In the genomic region with DNA sequence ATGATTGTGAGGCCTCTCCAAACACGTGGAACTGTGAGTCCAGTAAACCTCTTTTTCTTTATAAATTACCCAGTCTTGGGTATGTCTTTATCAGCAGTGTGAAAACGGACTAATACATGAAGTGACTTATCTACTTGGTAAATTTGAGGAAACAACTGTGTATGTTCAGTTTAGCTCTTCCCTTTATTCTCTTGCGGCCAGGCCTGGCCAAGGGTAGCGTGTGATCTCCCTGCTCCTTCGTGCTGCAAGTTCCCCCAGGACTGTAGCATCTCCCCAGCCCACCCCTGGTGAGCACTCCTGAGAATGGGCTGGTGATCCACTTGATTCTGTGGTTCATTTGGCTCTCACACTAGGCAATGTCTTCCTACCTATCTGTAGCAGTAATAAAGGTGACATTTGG, we compare ENCODE assay signal across 33 cellular contexts. TPM values are rescaled to one million over a fixed set of nuclear protein-coding genes. Genes with fewer than 3 reads are reported as not detected.
A peak's percentile ranks its signal among the peaks of the same experiment; 100 is the strongest.
DNase-seq lines count a peak whose midpoint lies in the region; ATAC-seq, FAIRE-seq and TF ChIP-seq lines count a peak whose summit lies in the region.
"Had no signal": no experiment of that assay in that cellular context is flagged by ENCODE, and none has a peak within 500 bp of the region (broad histone marks: within the 10 kb centered on the region; RNA-seq: fewer than 3 reads in every experiment).

No MANE protein-coding gene starts in this region.

- WGBS in K562 (ENCODE audit: insufficient coverage, low coverage, missing lambda C conversion rate), result 55% methylated on average over 5 of the region's 5 CpGs

- POLR2A ChIA-PET in K562 (lab: Yijun Ruan, JAX), result no interaction called here

- H3K4me1 Mint-ChIP-seq in activated naive CD4-positive, alpha-beta T cell treated with anti-CD3 and anti-CD28 coated beads, Interleukin-2, amount 50 U/mL, for 24 hours, result peaks cover 78% of the 10 kb centered on the region
- H3K4me1 Mint-ChIP-seq in T-helper 17 cell, result peaks cover 28% of the 10 kb centered on the region
- H3K4me1 Mint-ChIP-seq in stimulated activated naive B cell treated with anti-CD40 and anti-IgM and Interleukin-4, amounts not matched to agents 10 μg/mL and 1 μg/mL and 100 μg/mL, for 72 hours, result peaks cover 22 to 54% of the 10 kb centered on the region in 2 donors

- peaks cover 2% of the 10 kb centered on the region for H3K36me3 Mint-ChIP-seq in activated naive CD4-positive, alpha-beta T cell treated with anti-CD3 and anti-CD28 coated beads, Interleukin-2, amount 50 U/mL, for 24 hours
- H3K36me3 Mint-ChIP-seq in activated naive CD4-positive, alpha-beta T cell treated with anti-CD3 and anti-CD28 coated beads, Interleukin-2, amount 50 U/mL, for 72 hours, result peaks cover 13 to 47% of the 10 kb centered on the region in 2 donors
- H3K36me3 Mint-ChIP-seq in T-helper 17 cell (ENCODE audit: low read depth), result no peaks in the 10 kb centered on the region
- H3K36me3 Mint-ChIP-seq in stimulated activated naive B cell treated with anti-CD40 and anti-IgM and Interleukin-4, amounts not matched to agents 10 μg/mL and 1 μg/mL and 100 μg/mL, for 72 hours, result peaks cover 0 to 5% of the 10 kb centered on the region in 2 donors

- no peak overlapping the region for H3K9ac ChIP-seq in K562 (ENCODE audit: insufficient read depth in 1 of 2, low read depth in 2 of 2, low read length in 2 of 2)
- H3K9ac ChIP-seq: BLaER1 treated with 17β-estradiol and CSF1 and Interleukin-3, amounts not matched to agents 10 nM and 100 nM; KMS-11 had no signal

- H3K27me3 ChIP-seq in K562 (ENCODE audit: control insufficient read depth in 2 of 2, insufficient read depth in 2 of 2, low read length in 2 of 2), result no peaks in the 10 kb centered on the region
- H3K27me3 ChIP-seq in effector memory CD4-positive, alpha-beta T cell (replicated peaks; ENCODE audit: control insufficient read depth, insufficient read depth, low read length, poor library complexity, severe bottlenecking), result no peaks in the 10 kb centered on the region
- H3K27me3 ChIP-seq: BLaER1 treated with 17β-estradiol and CSF1 and Interleukin-3, amounts not matched to agents 10 nM and 100 nM; heart left ventricle; SJSA1; spleen; thyroid gland had no signal

- no peak for FAIRE-seq in K562 (lab: Jason Lieb, UNC)
- FAIRE-seq: D721Med, RCC 7860 had no signal

- H3K9me3 ChIP-seq in T-helper 17 cell (ENCODE audit: control insufficient read depth, low read length, poor library complexity, severe bottlenecking) (no peaks in the 10 kb centered on the region), K562 (replicated peaks; ENCODE audit: control insufficient read depth, insufficient read depth, low read depth, low read length) (no peaks in the 10 kb centered on the region)
- H3K9me3 ChIP-seq in effector memory CD4-positive, alpha-beta T cell (ENCODE audit: control insufficient read depth, low read length), result no peaks in the 10 kb centered on the region
- H3K9me3 ChIP-seq: heart left ventricle, SJSA1, spleen, thyroid gland had no signal

- no peak overlapping the region for H3K4me2 ChIP-seq in K562 (ENCODE audit: insufficient read depth, low read length)
- H3K4me2 ChIP-seq: BLaER1 treated with 17β-estradiol and CSF1 and Interleukin-3, amounts not matched to agents 10 nM and 100 nM; KMS-11 had no signal

- no peak for TF ChIP-seq RAD21 in K562 (CRISPR knock-in tag; conservative IDR thresholded peaks at IDR 0.05 in 1 of 2, IDR thresholded peaks at IDR 0.05 in 1 of 2)

- H3K27ac ChIP-seq in K562 (ENCODE audit: extremely low read depth, low read depth, low read length), result no peak overlapping the region
- H3K27ac ChIP-seq in effector memory CD4-positive, alpha-beta T cell (ENCODE audit: insufficient read depth, low read length, poor library complexity, severe bottlenecking), result no peak overlapping the region
- H3K27ac ChIP-seq: BLaER1 treated with 17β-estradiol and CSF1 and Interleukin-3, amounts not matched to agents 10 nM and 100 nM; dorsolateral prefrontal cortex; epithelial cell of prostate; heart left ventricle; KMS-11; SJSA1; spleen; thyroid gland had no signal

- no peaks in the 10 kb centered on the region for H3K9me1 ChIP-seq in K562 (ENCODE audit: control insufficient read depth, insufficient read depth, low read length)

- peak overlapping the region; percentile 61 for H2AFZ ChIP-seq in K562 (ENCODE audit: low read depth, low read length)

- no peak overlapping the region for H3K4me3 Mint-ChIP-seq in activated naive CD4-positive, alpha-beta T cell treated with anti-CD3 and anti-CD28 coated beads, Interleukin-2, amount 50 U/mL, for 24 hours
- no peak overlapping the region for H3K4me3 Mint-ChIP-seq in T-helper 17 cell
- H3K4me3 Mint-ChIP-seq in stimulated activated naive B cell treated with anti-CD40 and anti-IgM and Interleukin-4, amounts not matched to agents 10 μg/mL and 1 μg/mL and 100 μg/mL, for 72 hours, result no peak overlapping the region
- H3K4me3 Mint-ChIP-seq: activated CD4-positive, alpha-beta T cell treated with anti-CD3 and anti-CD28 coated beads, Interleukin-2, amount 10 ng/mL, durations not matched to agents 7 days and 5 days; activated naive CD4-positive, alpha-beta T cell treated with anti-CD3 and anti-CD28 coated beads, Interleukin-2, amount 10 ng/mL, durations not matched to agents 7 days and 5 days had no signal

- peak overlapping the region; percentile 92 for H3K27ac Mint-ChIP-seq in activated naive CD4-positive, alpha-beta T cell treated with anti-CD3 and anti-CD28 coated beads, Interleukin-2, amount 50 U/mL, for 24 hours
- peak overlapping the region in 1 of 2 donors; percentile 97 for H3K27ac Mint-ChIP-seq in activated naive CD4-positive, alpha-beta T cell treated with anti-CD3 and anti-CD28 coated beads, Interleukin-2, amount 50 U/mL, for 72 hours
- peak overlapping the region; percentile 98 for H3K27ac Mint-ChIP-seq in T-helper 17 cell
- peak overlapping the region; percentile 37 for H3K27ac Mint-ChIP-seq in stimulated activated naive B cell treated with anti-CD40 and anti-IgM and Interleukin-4, amounts not matched to agents 10 μg/mL and 1 μg/mL and 100 μg/mL, for 72 hours

- in situ Hi-C loops in K562 (cut with MboI), result no loop called here

- H3K4me3 ChIP-seq in K562, result no peak overlapping the region
- H3K4me3 ChIP-seq in effector memory CD4-positive, alpha-beta T cell (ENCODE audit: insufficient read depth, low read depth, low read length, poor library complexity, severe bottlenecking), result no peak overlapping the region
- H3K4me3 ChIP-seq: BLaER1 treated with 17β-estradiol and CSF1 and Interleukin-3, amounts not matched to agents 10 nM and 100 nM; dorsolateral prefrontal cortex; heart left ventricle; SJSA1; spleen; thyroid gland had no signal

- no peaks in the 10 kb centered on the region for H3K27me3 Mint-ChIP-seq in activated naive CD4-positive, alpha-beta T cell treated with anti-CD3 and anti-CD28 coated beads, Interleukin-2, amount 50 U/mL, for 24 hours
- H3K27me3 Mint-ChIP-seq in T-helper 17 cell, result no peaks in the 10 kb centered on the region
- H3K27me3 Mint-ChIP-seq in stimulated activated naive B cell treated with anti-CD40 and anti-IgM and Interleukin-4, amounts not matched to agents 10 μg/mL and 1 μg/mL and 100 μg/mL, for 72 hours, result no peaks in the 10 kb centered on the region
- H3K27me3 Mint-ChIP-seq: activated CD4-positive, alpha-beta T cell treated with anti-CD3 and anti-CD28 coated beads, Interleukin-2, amount 10 ng/mL, durations not matched to agents 7 days and 5 days; activated naive CD4-positive, alpha-beta T cell treated with anti-CD3 and anti-CD28 coated beads, Interleukin-2, amount 10 ng/mL, durations not matched to agents 7 days and 5 days had no signal

- CTCF ChIA-PET in K562 (lab: Yijun Ruan, JAX; ENCODE audit: low intra/inter-chr PET ratio), result no interaction called here

- no peak for TF ChIP-seq POLR2A in K562 (conservative IDR thresholded peaks at IDR 0.05)

- intact Hi-C loops in K562 (cut with micrococcal nuclease), result no loop called here

- no peaks in the 10 kb centered on the region for H3K79me2 ChIP-seq in K562 (ENCODE audit: control insufficient read depth, insufficient read depth, low read length)

- H3K9me3 Mint-ChIP-seq in activated naive CD4-positive, alpha-beta T cell treated with anti-CD3 and anti-CD28 coated beads, Interleukin-2, amount 50 U/mL, for 24 hours, result peaks cover 4% of the 10 kb centered on the region
- peaks cover 8 to 25% of the 10 kb centered on the region in 2 donors for H3K9me3 Mint-ChIP-seq in activated naive CD4-positive, alpha-beta T cell treated with anti-CD3 and anti-CD28 coated beads, Interleukin-2, amount 50 U/mL, for 72 hours
- H3K9me3 Mint-ChIP-seq in stimulated activated naive B cell treated with anti-CD40 and anti-IgM and Interleukin-4, amounts not matched to agents 10 μg/mL and 1 μg/mL and 100 μg/mL, for 72 hours, result peaks cover 7 to 9% of the 10 kb centered on the region in 2 donors

- BruUV-seq in K562 (replicated peaks; lab: Mats Ljungman, UMichigan), result no TSS peak

- no peaks in the 10 kb centered on the region; a peak in 1 of 5 replicates for H3K4me1 ChIP-seq in K562 (replicated peaks in 1 of 2; ENCODE audit: control insufficient read depth in 2 of 2, insufficient read depth in 2 of 2, low read length in 2 of 2)
- peaks cover 16% of the 10 kb centered on the region for H3K4me1 ChIP-seq in effector memory CD4-positive, alpha-beta T cell (ENCODE audit: control insufficient read depth, insufficient read depth, low read length, poor library complexity, severe bottlenecking)
- H3K4me1 ChIP-seq: heart left ventricle, thyroid gland had no signal

- H3K36me3 ChIP-seq in K562 (ENCODE audit: control insufficient read depth, insufficient read depth, low read length), result no peaks in the 10 kb centered on the region
- no peaks in the 10 kb centered on the region for H3K36me3 ChIP-seq in effector memory CD4-positive, alpha-beta T cell (ENCODE audit: control insufficient read depth, insufficient read depth, low read length)
- H3K36me3 ChIP-seq: BLaER1 treated with 17β-estradiol and CSF1 and Interleukin-3, amounts not matched to agents 10 nM and 100 nM; heart left ventricle; SJSA1; spleen; thyroid gland had no signal

- TF ChIP-seq CTCF in K562 (IDR thresholded peaks at IDR 0.05 in 2 of 3, conservative IDR thresholded peaks at IDR 0.05 in 1 of 3; ENCODE audit: insufficient read depth in 2 of 3, low read depth in 1 of 3, low read length in 3 of 3), result no peak

- H4K20me1 ChIP-seq in K562 (replicated peaks; ENCODE audit: control insufficient read depth, insufficient read depth, low read length), result no peaks in the 10 kb centered on the region
- H4K20me1 ChIP-seq: BLaER1 treated with 17β-estradiol and CSF1 and Interleukin-3, amounts not matched to agents 10 nM and 100 nM had no signal

- no peak for TF ChIP-seq EP300 in K562 (IDR thresholded peaks at IDR 0.05; ENCODE audit: low read length)

- no peak for ATAC-seq in activated naive CD4-positive, alpha-beta T cell treated with anti-CD3 and anti-CD28 coated beads, Interleukin-2, amount 50 U/mL, for 72 hours
- ATAC-seq in T-helper 17 cell (no peak), K562 (no peak)
- no peak for ATAC-seq in stimulated activated naive B cell treated with anti-CD40 and anti-IgM and Interleukin-4, amounts not matched to agents 10 μg/mL and 1 μg/mL and 100 μg/mL, for 72 hours (replicated peaks)
- ATAC-seq: heart left ventricle, left cardiac atrium had no signal

- no peak for DNase-seq in activated naive CD4-positive, alpha-beta T cell treated with anti-CD3 and anti-CD28 coated beads, Interleukin-2, amount 50 U/mL, for 72 hours (ENCODE audit: low spot score in 2 of 2)
- DNase-seq in T-helper 17 cell, result no peak
- DNase-seq in K562 (ENCODE audit: extremely low read depth in 1 of 4, low spot score in 3 of 4), result no peak
- no peak for DNase-seq in stimulated activated naive B cell treated with anti-CD40 and anti-IgM and Interleukin-4, amounts not matched to agents 10 μg/mL and 1 μg/mL and 100 μg/mL, for 72 hours
- no peak for DNase-seq in effector memory CD4-positive, alpha-beta T cell
- DNase-seq in activated effector memory CD4-positive, alpha-beta T cell treated with anti-CD3 and anti-CD28 coated beads, Interleukin-2, amount 50 U/mL, for 16 hours, result no peak
- DNase-seq in NCI-H2107 treated with DMSO at 0.1 percent for 48 hours (lab: John Stamatoyannopoulos, UW; ENCODE audit: unreplicated experiment), result no peak
- DNase-seq: ACHN; activated CD4-positive, alpha-beta T cell treated with anti-CD3 and anti-CD28 coated beads, Interleukin-2, amount 10 ng/mL, durations not matched to agents 7 days and 5 days; activated naive CD4-positive, alpha-beta T cell treated with anti-CD3 and anti-CD28 coated beads, Interleukin-2, amount 10 ng/mL, durations not matched to agents 7 days and 5 days; cerebellar nuclear complex; dorsolateral prefrontal cortex; EL; foreskin fibroblast; H7; heart left ventricle; left cardiac atrium; mammary epithelial cell; NCI-H1436 treated with DMSO at 0.1 percent for 48 hours; NCI-H526 treated with DMSO at 0.1 percent for 48 hours; spleen; stimulated activated CD4-positive, alpha-beta T cell treated with anti-CD3 and anti-CD28 coated beads, Interleukin-4, amount 100 ng/mL, for 1 hour; stimulated activated naive CD4-positive, alpha-beta T cell treated with Interleukin-2 at 50 U/mL for 16 hours; thyroid gland had no signal

RNA-seq across cellular contexts. Expression of a gene that starts 53.2 kb away (rescaled TPM):
- not detected for total RNA-seq in activated naive CD4-positive, alpha-beta T cell treated with anti-CD3 and anti-CD28 coated beads, Interleukin-2, amount 50 U/mL, for 72 hours
- total RNA-seq in T-helper 17 cell (not detected), K562 (2014; rRNA removed) (not detected in 2 replicates), K562 (2014; rRNA removed; fragmentation: Illumina TruSeq; extraction: Trizol) (not detected in 2 replicates), K562 (2015; rRNA removed; fragmentation: Illumina TruSeq; extraction: Trizol) (not detected in 2 replicates), K562 (2021) (not detected in 2 replicates)
- total RNA-seq in K562 (2011; cell fraction: chromatin; rRNA removed; ENCODE audit: low replicate concordance), result not detected in 2 replicates
- total RNA-seq in K562 (2011; cell fraction: nucleolus; rRNA removed), result not detected in 2 replicates
- not detected in 2 replicates for total RNA-seq in K562 (2011; cell fraction: nucleoplasm; rRNA removed)
- polyA plus RNA-seq in K562 (2011; rRNA removed) (not detected in 2 replicates), K562 (2014; fragmentation: Illumina TruSeq; extraction: Trizol) (not detected in 2 replicates), K562 (2014; fragmentation: Nextera tagmentation; extraction: Ambion mirVana) (not detected), K562 (2014; rRNA removed) (not detected in 2 replicates)
- polyA plus RNA-seq in K562 (2011; cell fraction: cytosol; rRNA removed), result not detected in 2 replicates
- polyA plus RNA-seq in K562 (2011; cell fraction: nucleus; rRNA removed), result not detected in 2 replicates
- polyA plus RNA-seq in K562 (2012), result not detected in 2 replicates
- polyA minus RNA-seq in K562 (2011; rRNA and poly(A)+ RNA removed), result not detected in 2 replicates
- polyA minus RNA-seq in K562 (2011; cell fraction: cytosol; rRNA and poly(A)+ RNA removed), result 0.55 and 0.76 TPM in 2 replicates
- not detected in 2 replicates for polyA minus RNA-seq in K562 (2011; cell fraction: nucleus; rRNA and poly(A)+ RNA removed)
- total RNA-seq: activated CD4-positive, alpha-beta T cell treated with anti-CD3 and anti-CD28 coated beads, Interleukin-2, amount 10 ng/mL, durations not matched to agents 7 days and 5 days; heart left ventricle; left cardiac atrium; omental fat pad; SJSA1; spleen; T-helper 1 cell treated with Interleukin-12 subunit alpha and Interleukin-12 subunit beta and Interleukin-4 antibody, amounts not matched to agents 30 ng/mL and 1 ng/mL, for 36 hours had no signal
- polyA plus RNA-seq: heart left ventricle had no signal
